Comparison of ENCODE assay signal across 38 cellular contexts in the genomic region with DNA sequence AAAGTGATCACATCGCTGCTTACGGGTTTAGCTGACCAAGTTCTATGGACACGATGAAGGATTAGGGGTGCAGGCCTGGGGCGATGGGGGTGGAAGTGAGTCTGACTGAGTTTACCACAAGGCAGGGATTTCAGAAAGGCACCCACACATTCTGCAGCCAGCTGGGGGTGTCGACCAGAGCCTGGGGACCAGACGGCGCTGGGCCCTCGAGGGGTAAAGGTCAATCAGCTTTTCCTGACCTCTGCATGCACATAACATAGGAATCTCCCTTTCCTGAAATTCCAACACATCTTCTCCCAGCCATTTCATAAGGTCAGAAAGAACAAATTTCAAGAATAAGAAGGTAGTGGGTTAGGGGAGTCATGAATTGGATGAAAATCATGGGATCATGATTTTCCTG.
"Had no signal": no experiment of that assay in that cellular context is flagged by ENCODE, and none has a peak within 500 bp of the region (broad histone marks: within the 10 kb centered on the region; RNA-seq: fewer than 3 reads in every experiment).

No MANE protein-coding gene starts in this region.

- H3K27ac ChIP-seq: adrenal gland, ascending aorta, body of pancreas, brain microvascular endothelial cell, breast epithelium, cardiac muscle cell had no signal

- ATAC-seq: activated naive CD4-positive, alpha-beta T cell treated with anti-CD3 and anti-CD28 coated beads, Interleukin-2, amount 50 U/mL, for 72 hours; activated naive CD8-positive, alpha-beta T cell treated with anti-CD3 and anti-CD28 coated beads, Interleukin-2, amount 50 U/mL, for 24 hours; activated T-cell treated with anti-CD3 and anti-CD28 coated beads, Interleukin-2, amount 50 U/mL, for 4 hours; activated T-cell treated with anti-CD3 and anti-CD28 coated beads, Interleukin-2, amount 50 U/mL, for 72 hours; activated T-helper 17 cell treated with anti-CD3 and anti-CD28 coated beads, Interleukin-2, amount 50 U/mL, for 72 hours; body of pancreas had no signal

- H3K4me1 Mint-ChIP-seq: activated naive CD4-positive, alpha-beta T cell treated with anti-CD3 and anti-CD28 coated beads, Interleukin-2, amount 10 ng/mL, durations not matched to agents 7 days and 5 days; activated naive CD4-positive, alpha-beta T cell treated with anti-CD3 and anti-CD28 coated beads, Interleukin-2, amount 50 U/mL, for 24 hours; activated naive CD8-positive, alpha-beta T cell treated with anti-CD3 and anti-CD28 coated beads for 36 hours; activated naive CD8-positive, alpha-beta T cell treated with anti-CD3 and anti-CD28 coated beads, Interleukin-2, amount 10 ng/mL, durations not matched to agents 7 days and 5 days; activated naive CD8-positive, alpha-beta T cell treated with anti-CD3 and anti-CD28 coated beads, Interleukin-2, amount 50 U/mL, for 24 hours; activated T-helper 17 cell treated with anti-CD3 and anti-CD28 coated beads, Interleukin-2, amount 50 U/mL, for 72 hours; brain; central memory CD8-positive, alpha-beta T cell had no signal

- DNase-seq: activated effector memory CD4-positive, alpha-beta T cell treated with anti-CD3 and anti-CD28 coated beads, Interleukin-2, amount 50 U/mL, for 16 hours; activated effector memory CD4-positive, alpha-beta T cell treated with Interleukin-2 at 50 U/mL for 16 hours; activated gamma-delta T cell; activated gamma-delta T cell treated with Interleukin-2 at 50 U/mL for 16 hours; activated naive CD4-positive, alpha-beta T cell; activated naive CD4-positive, alpha-beta T cell treated with anti-CD3 and anti-CD28 coated beads for 36 hours; activated naive CD4-positive, alpha-beta T cell treated with anti-CD3 and anti-CD28 coated beads, Interleukin-2, amount 10 ng/mL, durations not matched to agents 7 days and 5 days; activated naive CD4-positive, alpha-beta T cell treated with anti-CD3 and anti-CD28 coated beads, Interleukin-2, amount 50 U/mL, for 16 hours; activated naive CD4-positive, alpha-beta T cell treated with Interleukin-2 at 50 U/mL for 16 hours; activated naive CD8-positive, alpha-beta T cell treated with anti-CD3 and anti-CD28 coated beads for 36 hours; activated naive CD8-positive, alpha-beta T cell treated with anti-CD3 and anti-CD28 coated beads, Interleukin-2, amount 10 ng/mL, durations not matched to agents 7 days and 5 days; activated naive CD8-positive, alpha-beta T cell treated with anti-CD3 and anti-CD28 coated beads, Interleukin-2, amount 50 U/mL, for 24 hours; activated T-cell treated with anti-CD3 and anti-CD28 coated beads, Interleukin-2, amount 50 U/mL, for 1 hour; activated T-cell treated with anti-CD3 and anti-CD28 coated beads, Interleukin-2, amount 50 U/mL, for 24 hours; activated T-cell treated with anti-CD3 and anti-CD28 coated beads, Interleukin-2, amount 50 U/mL, for 4 hours; activated T-cell treated with anti-CD3 and anti-CD28 coated beads, Interleukin-2, amount 50 U/mL, for 48 hours; activated T-cell treated with anti-CD3 and anti-CD28 coated beads, Interleukin-2, amount 50 U/mL, for 72 hours; adrenal gland; amniotic stem cell; amygdala; anterior cingulate cortex; aorta; body of pancreas; brain microvascular endothelial cell; caudate nucleus; central memory CD4-positive, alpha-beta T cell; cerebellar nuclear complex had no signal

- H3K36me3 ChIP-seq: adrenal gland, ascending aorta, brain microvascular endothelial cell, breast epithelium, cardiac muscle cell had no signal

- H3K27ac Mint-ChIP-seq: activated naive CD4-positive, alpha-beta T cell treated with anti-CD3 and anti-CD28 coated beads for 36 hours; activated naive CD4-positive, alpha-beta T cell treated with anti-CD3 and anti-CD28 coated beads, Interleukin-2, amount 10 ng/mL, durations not matched to agents 7 days and 5 days; activated naive CD4-positive, alpha-beta T cell treated with anti-CD3 and anti-CD28 coated beads, Interleukin-2, amount 50 U/mL, for 24 hours; activated naive CD4-positive, alpha-beta T cell treated with anti-CD3 and anti-CD28 coated beads, Interleukin-2, amount 50 U/mL, for 72 hours; activated naive CD8-positive, alpha-beta T cell; activated naive CD8-positive, alpha-beta T cell treated with anti-CD3 and anti-CD28 coated beads for 36 hours; activated naive CD8-positive, alpha-beta T cell treated with anti-CD3 and anti-CD28 coated beads, Interleukin-2, amount 10 ng/mL, durations not matched to agents 7 days and 5 days; activated naive CD8-positive, alpha-beta T cell treated with anti-CD3 and anti-CD28 coated beads, Interleukin-2, amount 50 U/mL, for 24 hours; activated T-cell treated with anti-CD3 and anti-CD28 coated beads, Interleukin-2, amount 50 U/mL, for 24 hours; activated T-cell treated with anti-CD3 and anti-CD28 coated beads, Interleukin-2, amount 50 U/mL, for 72 hours; activated T-helper 1 cell treated with anti-CD3 and anti-CD28 coated beads, Interleukin-12 subunit alpha, Interleukin-12 subunit beta, Interleukin-2, Interleukin-4 antibody, amounts not matched to agents 30 ng/mL and 10 ng/mL and 1 ng/mL, durations not matched to agents 14 hours and 24 hours and 36 hours; activated T-helper 17 cell treated with anti-CD3 and anti-CD28 coated beads, Interleukin-2, amount 50 U/mL, for 72 hours; activated T-helper 2 cell treated with anti-CD3 and anti-CD28 coated beads, Interferon-gamma antibody, Interleukin-2, Interleukin-4, amounts not matched to agents 10 μg/mL and 5 μg/mL and 100 μg/mL, durations not matched to agents 14 hours and 24 hours and 36 hours had no signal

- H3K9me3 Mint-ChIP-seq: activated naive CD4-positive, alpha-beta T cell treated with anti-CD3 and anti-CD28 coated beads, Interleukin-2, amount 50 U/mL, for 24 hours; activated naive CD8-positive, alpha-beta T cell treated with anti-CD3 and anti-CD28 coated beads for 36 hours; activated T-cell treated with anti-CD3 and anti-CD28 coated beads, Interleukin-2, amount 50 U/mL, for 4 hours; activated T-helper 17 cell treated with anti-CD3 and anti-CD28 coated beads, Interleukin-2, amount 50 U/mL, for 72 hours; central memory CD8-positive, alpha-beta T cell had no signal

- H3K4me3 Mint-ChIP-seq: activated naive CD4-positive, alpha-beta T cell treated with anti-CD3 and anti-CD28 coated beads for 36 hours; activated naive CD4-positive, alpha-beta T cell treated with anti-CD3 and anti-CD28 coated beads, Interleukin-2, amount 10 ng/mL, durations not matched to agents 7 days and 5 days; activated naive CD4-positive, alpha-beta T cell treated with anti-CD3 and anti-CD28 coated beads, Interleukin-2, amount 50 U/mL, for 24 hours; activated naive CD8-positive, alpha-beta T cell; activated naive CD8-positive, alpha-beta T cell treated with anti-CD3 and anti-CD28 coated beads for 36 hours; activated naive CD8-positive, alpha-beta T cell treated with anti-CD3 and anti-CD28 coated beads, Interleukin-2, amount 10 ng/mL, durations not matched to agents 7 days and 5 days; activated naive CD8-positive, alpha-beta T cell treated with anti-CD3 and anti-CD28 coated beads, Interleukin-2, amount 50 U/mL, for 24 hours; activated T-cell treated with anti-CD3 and anti-CD28 coated beads, Interleukin-2, amount 50 U/mL, for 24 hours; activated T-cell treated with anti-CD3 and anti-CD28 coated beads, Interleukin-2, amount 50 U/mL, for 4 hours; activated T-cell treated with anti-CD3 and anti-CD28 coated beads, Interleukin-2, amount 50 U/mL, for 72 hours; activated T-helper 1 cell treated with anti-CD3 and anti-CD28 coated beads, Interleukin-12 subunit alpha, Interleukin-12 subunit beta, Interleukin-2, Interleukin-4 antibody, amounts not matched to agents 30 ng/mL and 10 ng/mL and 1 ng/mL, durations not matched to agents 14 hours and 24 hours and 36 hours; activated T-helper 17 cell treated with anti-CD3 and anti-CD28 coated beads, Interleukin-2, amount 50 U/mL, for 72 hours; brain; central memory CD8-positive, alpha-beta T cell had no signal

- H3K4me3 ChIP-seq: adrenal gland, ascending aorta, body of pancreas, breast epithelium, cardiac muscle cell had no signal

- H3K27me3 ChIP-seq: adrenal gland, ascending aorta, body of pancreas, brain microvascular endothelial cell, breast epithelium, cardiac muscle cell had no signal

- H3K36me3 Mint-ChIP-seq: activated naive CD4-positive, alpha-beta T cell treated with anti-CD3 and anti-CD28 coated beads, Interleukin-2, amount 10 ng/mL, durations not matched to agents 7 days and 5 days; activated naive CD4-positive, alpha-beta T cell treated with anti-CD3 and anti-CD28 coated beads, Interleukin-2, amount 50 U/mL, for 24 hours; activated naive CD4-positive, alpha-beta T cell treated with anti-CD3 and anti-CD28 coated beads, Interleukin-2, amount 50 U/mL, for 72 hours; activated naive CD8-positive, alpha-beta T cell; activated naive CD8-positive, alpha-beta T cell treated with anti-CD3 and anti-CD28 coated beads for 36 hours; activated naive CD8-positive, alpha-beta T cell treated with anti-CD3 and anti-CD28 coated beads, Interleukin-2, amount 10 ng/mL, durations not matched to agents 7 days and 5 days had no signal

- H3K4me1 ChIP-seq: adrenal gland, ascending aorta, body of pancreas, breast epithelium had no signal

- H3K9me3 ChIP-seq: adrenal gland, ascending aorta, body of pancreas, breast epithelium had no signal

- H3K27me3 Mint-ChIP-seq: activated naive CD4-positive, alpha-beta T cell treated with anti-CD3 and anti-CD28 coated beads, Interleukin-2, amount 10 ng/mL, durations not matched to agents 7 days and 5 days; activated naive CD8-positive, alpha-beta T cell; activated naive CD8-positive, alpha-beta T cell treated with anti-CD3 and anti-CD28 coated beads for 36 hours; activated naive CD8-positive, alpha-beta T cell treated with anti-CD3 and anti-CD28 coated beads, Interleukin-2, amount 10 ng/mL, durations not matched to agents 7 days and 5 days; activated naive CD8-positive, alpha-beta T cell treated with anti-CD3 and anti-CD28 coated beads, Interleukin-2, amount 50 U/mL, for 24 hours; activated T-cell treated with anti-CD3 and anti-CD28 coated beads, Interleukin-2, amount 50 U/mL, for 24 hours; central memory CD8-positive, alpha-beta T cell had no signal
